ENCODE assay signal across 8 cellular contexts in the genomic region with DNA sequence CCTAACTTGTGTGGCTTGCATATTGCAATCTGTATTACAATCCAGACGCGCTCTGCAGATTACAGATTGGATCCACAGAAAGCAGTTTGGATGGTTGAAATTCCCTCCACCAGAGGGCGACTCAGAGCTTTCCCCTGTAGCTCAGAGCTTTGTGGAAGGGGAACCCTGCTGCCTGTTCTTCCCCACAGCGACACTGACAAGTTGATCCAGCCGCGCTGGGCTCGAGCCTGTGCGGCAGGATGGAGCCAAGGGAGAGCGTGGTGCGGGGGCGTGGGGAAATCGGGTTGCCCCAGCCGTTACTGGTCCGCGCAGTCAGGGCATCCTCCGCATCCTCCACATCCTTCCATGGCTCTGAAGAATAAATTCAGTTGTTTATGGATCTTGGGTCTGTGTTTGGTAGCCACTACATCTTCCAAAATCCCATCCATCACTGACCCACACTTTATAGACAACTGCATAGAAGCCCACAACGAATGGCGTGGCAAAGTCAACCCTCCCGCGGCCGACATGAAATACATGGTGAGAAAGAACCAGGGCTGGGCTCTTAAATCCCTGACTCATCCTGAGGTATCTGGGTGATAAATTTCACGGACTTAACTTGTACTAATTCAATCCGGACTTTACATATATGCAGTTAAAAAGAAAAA. TPM values are rescaled to one million over a fixed set of nuclear protein-coding genes. Genes with fewer than 3 reads are reported as not detected.
DNase-seq lines count a peak whose midpoint lies in the region; ATAC-seq, FAIRE-seq and TF ChIP-seq lines count a peak whose summit lies in the region.

A gene with protein sequence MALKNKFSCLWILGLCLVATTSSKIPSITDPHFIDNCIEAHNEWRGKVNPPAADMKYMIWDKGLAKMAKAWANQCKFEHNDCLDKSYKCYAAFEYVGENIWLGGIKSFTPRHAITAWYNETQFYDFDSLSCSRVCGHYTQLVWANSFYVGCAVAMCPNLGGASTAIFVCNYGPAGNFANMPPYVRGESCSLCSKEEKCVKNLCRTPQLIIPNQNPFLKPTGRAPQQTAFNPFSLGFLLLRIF (plus strand): TSS at position 287 of the 647 bp plus-strand sequence. CDS start 59 bp downstream, at position 346.

- no peak within 1 kb of the TSS for H3K27ac ChIP-seq in kidney (ENCODE audit: low read depth in 2 of 2, low read length in 2 of 2)

- peak within 1 kb of the TSS in 1 of 2 donors; percentile 59 for H3K9ac ChIP-seq in kidney (ENCODE audit: low read length in 2 of 2)

- ATAC-seq in HG02763 (IDR thresholded peaks at IDR 0.05; ENCODE audit: unreplicated experiment): peak; percentile 60

- H3K9me3 ChIP-seq in kidney (ENCODE audit: control insufficient read depth in 1 of 2, low read length in 2 of 2): no peaks in the 10 kb centered on the region

- H3K36me3 ChIP-seq in kidney (ENCODE audit: control insufficient read depth in 1 of 2, insufficient read depth in 2 of 2, low read length in 2 of 2): no peaks in the 10 kb centered on the region

- peak; percentile 60 for FAIRE-seq in kidney (lab: Jason Lieb, UNC)

- H3K4me3 ChIP-seq in kidney (ENCODE audit: low read length in 2 of 2): peak within 1 kb of the TSS; percentile 68 to 75

- DNase-seq in NCI-H2196 (lab: John Stamatoyannopoulos, UW; ENCODE audit: unreplicated experiment): peak; percentile 16
- no peak for DNase-seq in NCI-H2196 treated with DMSO at 0.1 percent for 48 hours (lab: John Stamatoyannopoulos, UW; ENCODE audit: unreplicated experiment)
- peak; percentile 81 for DNase-seq in NCI-H146 treated with DMSO at 0.1 percent for 48 hours (lab: John Stamatoyannopoulos, UW; ENCODE audit: unreplicated experiment)
- DNase-seq in activated CD4-positive, CD25-positive, alpha-beta regulatory T cell treated with anti-CD3 and anti-CD28 coated beads, Interleukin-2, amount 50 U/mL, for 16 hours (ENCODE audit: low read depth, low spot score): peak; percentile 52
- DNase-seq in cerebellum (ENCODE audit: low spot score): peak; percentile 75
- DNase-seq in kidney: peak; percentile 90
- peak; percentile 69 to 78 for DNase-seq in stimulated activated CD4-positive, alpha-beta T cell treated with anti-CD3 and anti-CD28 coated beads, Interleukin-15, amount 100 ng/mL, for 48 hours (ENCODE audit: low read depth in 2 of 2)

- intact Hi-C loops in kidney (cut with DNase I): no loop called here

- H3K4me1 ChIP-seq in kidney (ENCODE audit: control insufficient read depth in 1 of 2, insufficient read depth in 1 of 2, low read depth in 1 of 2, low read length in 2 of 2): peaks cover 0 to 6% of the 10 kb centered on the region in 2 donors

- TF ChIP-seq CTCF in kidney (IDR thresholded peaks at IDR 0.05; ENCODE audit: borderline replicate concordance, extremely low read depth, insufficient read depth): peak; percentile 91

RNA-seq across cellular contexts. Expression of the gene that starts here (rescaled TPM):
- total RNA-seq in cerebellum (not detected), kidney (not detected)
- polyA plus RNA-seq in kidney (ENCODE audit: insufficient read depth, low read depth, low replicate concordance): not detected

Comparison
In these comparisons a context has a peak if more than half of its experiments do, and no peak if none do; other contexts are left out.
1. Peak in DNase-seq in cerebellum; RNA of the gene not detected or under 1 TPM.
2. Peak in DNase-seq and H3K4me3 ChIP-seq in kidney; RNA of the gene not detected or under 1 TPM.